ENCODE assay signal across 9 cellular contexts in the genomic region with DNA sequence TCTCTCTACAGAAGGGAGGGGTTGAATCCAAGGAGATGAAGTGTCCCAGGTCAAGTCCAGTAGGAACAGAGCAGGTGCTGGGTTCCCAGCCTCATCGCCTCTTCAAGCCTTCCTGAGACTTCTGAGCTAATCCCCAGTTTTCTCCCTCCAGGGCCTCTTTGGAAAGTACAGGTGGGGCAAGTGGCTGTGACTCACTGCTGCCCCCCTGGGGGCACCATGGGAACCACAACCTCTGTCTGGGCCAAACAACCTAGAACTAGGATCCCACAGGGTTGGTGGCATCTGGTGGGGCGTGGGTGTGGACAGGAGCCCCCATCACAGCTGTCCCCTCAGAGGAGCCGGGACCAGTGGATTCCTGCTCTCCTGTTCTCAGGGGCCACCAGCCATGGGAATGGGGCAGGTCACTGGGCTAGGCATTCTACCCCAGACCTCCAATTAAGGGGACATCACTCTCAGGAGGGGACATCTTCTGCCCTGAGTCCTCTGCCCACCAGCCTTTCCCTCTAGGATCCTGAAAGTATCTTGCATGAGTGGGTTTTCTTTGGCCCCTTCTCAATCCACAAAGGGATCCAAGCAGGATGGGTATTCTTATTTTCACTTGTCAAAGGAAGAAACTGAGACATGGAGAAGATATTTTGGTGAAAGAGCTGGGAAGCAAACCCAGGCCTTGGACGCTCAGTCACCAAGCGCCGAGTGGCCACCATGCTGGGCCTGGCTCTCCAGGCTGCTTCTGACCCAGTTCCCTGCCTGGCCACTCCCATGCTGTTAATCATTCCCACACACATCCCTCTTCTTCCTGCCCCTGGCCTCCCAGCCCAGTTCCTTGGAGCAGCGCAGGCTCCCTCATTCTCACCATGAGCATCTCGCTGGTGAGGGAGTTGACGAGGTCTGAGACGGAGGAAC. TPM values are rescaled to one million over a fixed set of nuclear protein-coding genes. Genes with fewer than 3 reads are reported as not detected.
A peak's percentile ranks its signal among the peaks of the same experiment; 100 is the strongest.
DNase-seq lines count a peak whose midpoint lies in the region; ATAC-seq and TF ChIP-seq lines count a peak whose summit lies in the region.
"Had no signal": no experiment of that assay in that cellular context is flagged by ENCODE, and none has a peak within 500 bp of the region (broad histone marks: within the 10 kb centered on the region; RNA-seq: fewer than 3 reads in every experiment).

No MANE protein-coding gene starts in this region.

- in situ Hi-C loops in KBM-7 (cut with MboI; ENCODE audit: low pct_unique_long_range_greater_than_20kb, low sequenced_read_pairs): no loop called here

- H3K27me3 ChIP-seq in SJCRH30: peaks cover 4% of the 10 kb centered on the region; the same call in 1 of the 2 replicates
- H3K27me3 ChIP-seq in ascending aorta: no peaks in the 10 kb centered on the region
- no peaks in the 10 kb centered on the region for H3K27me3 ChIP-seq in right lobe of liver
- H3K27me3 ChIP-seq in suprapubic skin: peaks cover 12% of the 10 kb centered on the region

- no peaks in the 10 kb centered on the region for H3K36me3 ChIP-seq in SJCRH30
- H3K36me3 ChIP-seq in ascending aorta: no peaks in the 10 kb centered on the region
- H3K36me3 ChIP-seq in right lobe of liver: no peaks in the 10 kb centered on the region
- no peaks in the 10 kb centered on the region for H3K36me3 ChIP-seq in suprapubic skin

- WGBS in right lobe of liver (ENCODE audit: insufficient coverage, low coverage, low lambda C conversion rate, missing lambda C conversion rate): 57% methylated on average over 6 of the region's 10 CpGs
- WGBS in suprapubic skin: 68% methylated on average over 8 of the region's 10 CpGs

- DNase-seq in EL (peak; percentile 32), KBM-7 (peak; percentile 75), SJCRH30 (peak; percentile 44 to 75), ascending aorta (ENCODE audit: low spot score in 2 of 2) (no peak), right lobe of liver (peak in 2 of 3 donors; percentile 35 to 68), suprapubic skin (ENCODE audit: low spot score in 2 of 2) (no peak)

- TF ChIP-seq EP300 in suprapubic skin (IDR thresholded peaks at IDR 0.05): no peak

- TF ChIP-seq POLR2A in right lobe of liver (IDR thresholded peaks at IDR 0.05) (peak; percentile 45), suprapubic skin (IDR thresholded peaks at IDR 0.05) (no peak)

- H3K4me3 ChIP-seq in SJCRH30 (no peak overlapping the region), ascending aorta (no peak overlapping the region), right lobe of liver (no peak overlapping the region), suprapubic skin (no peak overlapping the region)
- H3K4me3 ChIP-seq: skin epidermis had no signal

- peaks cover 21% of the 10 kb centered on the region for H3K4me1 ChIP-seq in SJCRH30
- H3K4me1 ChIP-seq in ascending aorta: no peaks in the 10 kb centered on the region
- H3K4me1 ChIP-seq in right lobe of liver: peaks cover 0 to 43% (median 16%) of the 10 kb centered on the region in 4 donors
- H3K4me1 ChIP-seq in suprapubic skin: peaks cover 3% of the 10 kb centered on the region

- H3K27ac ChIP-seq in SJCRH30 (no peak overlapping the region), ascending aorta (no peak overlapping the region), right lobe of liver (no peak overlapping the region), suprapubic skin (no peak overlapping the region)
- H3K27ac ChIP-seq: skin epidermis had no signal

- TF ChIP-seq CTCF in ascending aorta (IDR thresholded peaks at IDR 0.05) (peak; percentile 31 to 69 (median 68)), right lobe of liver (IDR thresholded peaks at IDR 0.05) (peak; percentile 63 to 86 (median 76)), suprapubic skin (IDR thresholded peaks at IDR 0.05) (peak; percentile 23 to 80)

- intact Hi-C loops in ascending aorta (cut with DNase I): no loop called here
- intact Hi-C loops in right lobe of liver (cut with DNase I): loop anchor here in 1 of 2 donors (10.0 kb wide), 1 partner anchor 92 kb away; no protein-coding TSS in a partner anchor

- ATAC-seq in right lobe of liver (peak; percentile 9 to 40 (median 22)), GM18519 (IDR thresholded peaks at IDR 0.05; ENCODE audit: low FRiP score, unreplicated experiment) (no peak), HG02588 (IDR thresholded peaks at IDR 0.05; ENCODE audit: unreplicated experiment) (no peak)

- no peaks in the 10 kb centered on the region for H3K9me3 ChIP-seq in SJCRH30 (replicated peaks)
- no peaks in the 10 kb centered on the region for H3K9me3 ChIP-seq in ascending aorta
- no peaks in the 10 kb centered on the region for H3K9me3 ChIP-seq in right lobe of liver
- no peaks in the 10 kb centered on the region for H3K9me3 ChIP-seq in suprapubic skin

RNA-seq across cellular contexts. Expression of gene LRRC10B, which starts 23.8 kb away (rescaled TPM):
- 40.2 and 42.1 TPM in 2 replicates for total RNA-seq in SJCRH30 (2014; rRNA removed; shearing (Covaris generic))
- total RNA-seq in ascending aorta (0.85 TPM), right lobe of liver (not detected), suprapubic skin (1 to 10 TPM in 3 of 4 donors, not detected in 1; 1.1 to 2.1 (median 1.2) TPM)

RNA-seq across cellular contexts. Expression of gene SYT7, which starts 48.5 kb away (rescaled TPM):
- 1.1 and 1.3 TPM in 2 replicates for total RNA-seq in SJCRH30 (2014; rRNA removed; shearing (Covaris generic))
- total RNA-seq in ascending aorta (1.8 TPM), right lobe of liver (10 to 100 TPM; 13.1 to 70.8 (median 31.6) TPM), suprapubic skin (1 to 10 TPM; 5.4 to 8.4 (median 7.5) TPM)

Comparison
In these comparisons a context has a peak if more than half of its experiments do, and no peak if none do; other contexts are left out.
1. DNase-seq: peak in EL (single experiment), KBM-7 (single experiment), SJCRH30 (2 of 2) and right lobe of liver (2 of 3); none in ascending aorta (0 of 2) and suprapubic skin (0 of 2).
2. ATAC-seq: peak in right lobe of liver (4 of 4); none in GM18519 (single experiment) and HG02588 (single experiment).
3. RNA of gene LRRC10B, which starts 23.8 kb away (total RNA-seq): 40.2 to 42.1 TPM in SJCRH30; 1.1 to 2.1 TPM in suprapubic skin, 0.85 TPM in ascending aorta (single experiment) and not detected in right lobe of liver; every median in the first group is over 10 times any median in the second.
4. Peak in every context shown above with its lines, with median percentiles within 50 percentile points of each other: CTCF ChIP-seq.